Comparison of ENCODE assay signal across 2 cellular contexts in the genomic region with DNA sequence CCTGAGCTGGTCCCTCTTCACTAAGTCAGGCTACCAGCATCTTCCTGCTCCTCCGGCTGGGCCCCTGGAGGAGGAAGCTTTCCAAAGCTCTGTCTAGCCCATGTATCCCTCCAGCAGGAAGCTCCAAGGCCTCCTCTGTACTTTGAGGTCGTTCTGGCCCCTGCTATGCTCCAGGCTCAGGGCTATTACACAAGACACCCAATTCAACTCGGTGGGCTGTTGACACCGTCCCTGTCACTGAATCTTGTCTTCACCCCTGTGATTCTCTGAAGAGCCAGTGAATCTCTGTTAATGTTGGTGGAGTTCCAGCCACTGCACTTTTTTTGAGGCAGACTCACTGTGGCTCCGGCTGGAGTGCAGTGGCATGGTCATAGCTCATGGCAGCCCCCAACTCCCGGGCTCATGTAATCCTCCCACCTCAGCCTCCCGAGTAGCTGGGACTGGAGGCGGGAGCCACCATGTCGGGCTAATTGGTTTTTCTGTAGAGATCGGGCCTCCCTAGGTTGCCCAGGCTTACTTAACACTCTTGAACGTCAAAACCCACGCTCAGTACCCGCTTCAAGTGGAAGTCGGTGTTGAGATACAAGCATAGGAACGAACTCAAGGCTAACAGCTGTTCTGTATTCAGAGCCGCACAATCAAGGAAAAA.
TF ChIP-seq lines count a peak whose summit lies in the region.

No MANE protein-coding gene starts in this region.

TF ChIP-seq in A549, 52 proteins besides CTCF, POLR2A, EP300 and RAD21 (continued from another document):
- TF ChIP-seq E2F6 (IDR thresholded peaks at IDR 0.05; ENCODE audit: borderline replicate concordance, low read depth) (no peak), MYC (IDR thresholded peaks at IDR 0.05; ENCODE audit: borderline replicate concordance, low read length) (no peak), HES2 (IDR thresholded peaks at IDR 0.05) (no peak), EHF (CRISPR knock-in tag; IDR thresholded peaks at IDR 0.05) (no peak)
- TF ChIP-seq, protein P1, sequence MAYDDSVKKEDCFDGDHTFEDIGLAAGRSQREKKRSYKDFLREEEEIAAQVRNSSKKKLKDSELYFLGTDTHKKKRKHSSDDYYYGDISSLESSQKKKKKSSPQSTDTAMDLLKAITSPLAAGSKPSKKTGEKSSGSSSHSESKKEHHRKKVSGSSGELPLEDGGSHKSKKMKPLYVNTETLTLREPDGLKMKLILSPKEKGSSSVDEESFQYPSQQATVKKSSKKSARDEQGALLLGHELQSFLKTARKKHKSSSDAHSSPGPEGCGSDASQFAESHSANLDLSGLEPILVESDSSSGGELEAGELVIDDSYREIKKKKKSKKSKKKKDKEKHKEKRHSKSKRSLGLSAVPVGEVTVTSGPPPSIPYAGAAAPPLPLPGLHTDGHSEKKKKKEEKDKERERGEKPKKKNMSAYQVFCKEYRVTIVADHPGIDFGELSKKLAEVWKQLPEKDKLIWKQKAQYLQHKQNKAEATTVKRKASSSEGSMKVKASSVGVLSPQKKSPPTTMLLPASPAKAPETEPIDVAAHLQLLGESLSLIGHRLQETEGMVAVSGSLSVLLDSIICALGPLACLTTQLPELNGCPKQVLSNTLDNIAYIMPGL (CRISPR knock-in tag; IDR thresholded peaks at IDR 0.05; ENCODE audit: borderline replicate concordance), result no peak

TF ChIP-seq in HEK293, 187 proteins besides CTCF, POLR2A, EP300 and RAD21 (continued from another document):
- TF ChIP-seq, protein P2, sequence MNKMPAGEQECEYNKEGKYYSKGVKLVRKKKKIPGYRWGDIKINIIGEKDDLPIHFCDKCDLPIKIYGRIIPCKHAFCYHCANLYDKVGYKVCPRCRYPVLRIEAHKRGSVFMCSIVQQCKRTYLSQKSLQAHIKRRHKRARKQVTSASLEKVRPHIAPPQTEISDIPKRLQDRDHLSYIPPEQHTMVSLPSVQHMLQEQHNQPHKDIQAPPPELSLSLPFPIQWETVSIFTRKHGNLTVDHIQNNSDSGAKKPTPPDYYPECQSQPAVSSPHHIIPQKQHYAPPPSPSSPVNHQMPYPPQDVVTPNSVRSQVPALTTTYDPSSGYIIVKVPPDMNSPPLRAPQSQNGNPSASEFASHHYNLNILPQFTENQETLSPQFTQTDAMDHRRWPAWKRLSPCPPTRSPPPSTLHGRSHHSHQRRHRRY (tag by site-specific recombination; IDR thresholded peaks at IDR 0.05), result no peak
- TF ChIP-seq, protein P3, sequence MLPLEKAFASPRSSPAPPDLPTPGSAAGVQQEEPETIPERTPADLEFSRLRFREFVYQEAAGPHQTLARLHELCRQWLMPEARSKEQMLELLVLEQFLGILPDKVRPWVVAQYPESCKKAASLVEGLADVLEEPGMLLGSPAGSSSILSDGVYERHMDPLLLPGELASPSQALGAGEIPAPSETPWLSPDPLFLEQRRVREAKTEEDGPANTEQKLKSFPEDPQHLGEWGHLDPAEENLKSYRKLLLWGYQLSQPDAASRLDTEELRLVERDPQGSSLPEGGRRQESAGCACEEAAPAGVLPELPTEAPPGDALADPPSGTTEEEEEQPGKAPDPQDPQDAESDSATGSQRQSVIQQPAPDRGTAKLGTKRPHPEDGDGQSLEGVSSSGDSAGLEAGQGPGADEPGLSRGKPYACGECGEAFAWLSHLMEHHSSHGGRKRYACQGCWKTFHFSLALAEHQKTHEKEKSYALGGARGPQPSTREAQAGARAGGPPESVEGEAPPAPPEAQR (tag by site-specific recombination; IDR thresholded peaks at IDR 0.05), result no peak
- no peak for TF ChIP-seq ZNF214 (tag by site-specific recombination; IDR thresholded peaks at IDR 0.05; ENCODE audit: borderline replicate concordance)
- TF ChIP-seq ZNF701 (tag by site-specific recombination; IDR thresholded peaks at IDR 0.05), result no peak
- no peak for TF ChIP-seq HIC1 (tag by site-specific recombination; IDR thresholded peaks at IDR 0.05)
- no peak for TF ChIP-seq ZNF768 (tag by site-specific recombination; IDR thresholded peaks at IDR 0.05)
- no peak for TF ChIP-seq ZNF830 (tag by site-specific recombination; IDR thresholded peaks at IDR 0.05; ENCODE audit: low read depth)
